In the genomic region with DNA sequence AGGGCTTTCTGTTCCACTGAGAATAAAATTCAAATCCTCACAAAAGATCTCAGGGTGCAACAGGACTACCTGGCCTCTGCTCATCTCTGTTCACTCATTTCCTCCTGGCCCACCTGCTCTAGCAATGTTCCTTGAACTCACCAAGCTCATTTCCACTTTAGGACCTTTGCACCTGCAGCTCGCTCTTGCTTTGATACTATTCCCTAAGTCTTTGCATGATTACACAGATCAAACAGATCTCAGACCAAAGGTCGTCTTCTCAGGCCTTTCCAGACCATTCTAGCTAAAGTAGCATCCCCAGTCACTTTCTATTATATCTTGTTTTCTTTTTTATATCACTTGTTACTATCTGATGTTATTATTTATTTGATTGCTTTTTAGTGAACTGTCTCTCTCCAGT, we compare ENCODE assay signal across 22 cellular contexts. TPM values are rescaled to one million over a fixed set of nuclear protein-coding genes. Genes with fewer than 3 reads are reported as not detected.
DNase-seq lines count a peak whose midpoint lies in the region; ATAC-seq, FAIRE-seq and TF ChIP-seq lines count a peak whose summit lies in the region.
"Had no signal": no experiment of that assay in that cellular context is flagged by ENCODE, and none has a peak within 500 bp of the region (broad histone marks: within the 10 kb centered on the region; RNA-seq: fewer than 3 reads in every experiment).

No MANE protein-coding gene starts in this region.

- no peak for ATAC-seq in HCT116
- ATAC-seq in T-helper 17 cell = no peak
- ATAC-seq in HepG2 = no peak
- no peak for ATAC-seq in HG03039 (IDR thresholded peaks at IDR 0.05; ENCODE audit: unreplicated experiment)
- no peak for ATAC-seq in HG02884 (IDR thresholded peaks at IDR 0.05; ENCODE audit: unreplicated experiment)

- H3K4me2 ChIP-seq in HCT116 (ENCODE audit: low read length) (peak overlapping the region; percentile 24; the same call in 1 of the 2 replicates), HepG2 (ENCODE audit: low read depth, low read length) (no peak overlapping the region)

- no peaks in the 10 kb centered on the region for H3K27me3 Mint-ChIP-seq in T-helper 17 cell
- H3K27me3 Mint-ChIP-seq: CD4-positive, alpha-beta memory T cell; memory B cell; naive thymus-derived CD8-positive, alpha-beta T cell; stimulated activated memory B cell treated with anti-CD40 and anti-IgM and Interleukin-4, amounts not matched to agents 10 μg/mL and 1 μg/mL and 100 μg/mL, for 72 hours had no signal

- H3K36me3 ChIP-seq in HCT116 (ENCODE audit: control insufficient read depth in 1 of 2, insufficient read depth in 2 of 2, low read length in 2 of 2) (no peaks in the 10 kb centered on the region), HepG2 (replicated peaks in 1 of 2; ENCODE audit: control insufficient read depth in 1 of 2, insufficient read depth in 2 of 2, low read length in 2 of 2) (no peaks in the 10 kb centered on the region), small intestine (ENCODE audit: control insufficient read depth in 2 of 2, insufficient read depth in 2 of 2, low read length in 2 of 2) (no peaks in the 10 kb centered on the region)
- H3K36me3 ChIP-seq: breast epithelium, MG63 had no signal

- RAD21 ChIA-PET in HCT116 (lab: Charles Lee; ENCODE audit: low non-redundant PET in 1 of 2, low total read pairs in 2 of 2, uncharacterized antibody in 2 of 2, unreplicated experiment in 2 of 2) = no interaction called here

- H2AFZ ChIP-seq in HCT116 (ENCODE audit: low read depth, low read length, poor library complexity, severe bottlenecking) = no peak overlapping the region
- H2AFZ ChIP-seq in HepG2 (ENCODE audit: low read length) = no peak overlapping the region

- TF ChIP-seq RAD21 in HCT116 (IDR thresholded peaks at IDR 0.05; ENCODE audit: low read depth) = no peak
- no peak for TF ChIP-seq RAD21 in HepG2 (CRISPR knock-in tag; IDR thresholded peaks at IDR 0.05)

- TF ChIP-seq CTCF in HCT116 (IDR thresholded peaks at IDR 0.05 in 2 of 3, conservative IDR thresholded peaks at IDR 0.05 in 1 of 3; ENCODE audit: borderline replicate concordance in 1 of 3, insufficient read depth in 1 of 3, low read depth in 2 of 3, low read length in 2 of 3) = no peak
- no peak for TF ChIP-seq CTCF in HepG2 (CRISPR knock-in tag; IDR thresholded peaks at IDR 0.05)

- TF ChIP-seq POLR2A in HCT116 (IDR thresholded peaks at IDR 0.05; ENCODE audit: borderline replicate concordance, extremely low read depth, insufficient read depth, insufficient read length) (no peak), HepG2 (IDR thresholded peaks at IDR 0.05; ENCODE audit: insufficient read depth in 1 of 2, low read depth in 2 of 2, low read length in 2 of 2) (no peak)

- BruUV-seq in HCT116 (replicated peaks; lab: Mats Ljungman, UMichigan) (no TSS peak), HepG2 (replicated peaks; lab: Mats Ljungman, UMichigan) (no TSS peak)

- H3K4me1 ChIP-seq in HCT116 (ENCODE audit: control insufficient read depth in 1 of 2, insufficient read depth in 2 of 2, low read length in 2 of 2) = peaks cover 0 to 12% of the 10 kb centered on the region in 2 experiments; a peak in 2 of 4 replicates
- H3K4me1 ChIP-seq in HepG2 (ENCODE audit: insufficient read depth, low read length) = peaks cover 11% of the 10 kb centered on the region
- peaks cover 7 to 10% of the 10 kb centered on the region in 2 donors for H3K4me1 ChIP-seq in small intestine (ENCODE audit: control insufficient read depth in 2 of 2, insufficient read depth in 1 of 2, low read depth in 1 of 2, low read length in 1 of 2)
- H3K4me1 ChIP-seq: breast epithelium had no signal

- no peaks in the 10 kb centered on the region for H3K27me3 ChIP-seq in HCT116 (ENCODE audit: insufficient read depth, low read length)
- H3K27me3 ChIP-seq in HepG2 (ENCODE audit: control insufficient read depth in 1 of 2, insufficient read depth in 2 of 2, low read length in 2 of 2) = peaks cover 3 to 12% of the 10 kb centered on the region in 2 experiments; a peak in 3 of 5 replicates
- H3K27me3 ChIP-seq in small intestine (ENCODE audit: control insufficient read depth in 2 of 2, insufficient read depth in 2 of 2, low read length in 2 of 2) = no peaks in the 10 kb centered on the region
- H3K27me3 ChIP-seq: breast epithelium, MG63, spleen had no signal

- H3K4me3 Mint-ChIP-seq in T-helper 17 cell = no peak overlapping the region
- H3K4me3 Mint-ChIP-seq: CD4-positive, alpha-beta memory T cell; memory B cell; naive thymus-derived CD8-positive, alpha-beta T cell had no signal

- CTCF ChIA-PET in HCT116 (lab: Charles Lee) = no interaction called here
- CTCF ChIA-PET in HepG2 (lab: Yijun Ruan, JAX; ENCODE audit: low intra/inter-chr PET ratio, low total read pairs) = no interaction called here

- FAIRE-seq in HepG2 (lab: Jason Lieb, UNC) (no peak), small intestine (lab: Jason Lieb, UNC) (no peak)

- H3K9me3 ChIP-seq in HCT116 (ENCODE audit: control insufficient read depth in 1 of 2, insufficient read depth in 1 of 2, low read depth in 1 of 2, low read length in 2 of 2) (no peaks in the 10 kb centered on the region), T-helper 17 cell (ENCODE audit: control insufficient read depth, low read length, poor library complexity, severe bottlenecking) (no peaks in the 10 kb centered on the region), HepG2 (ENCODE audit: low read length) (no peaks in the 10 kb centered on the region), small intestine (ENCODE audit: control insufficient read depth, low read depth) (no peaks in the 10 kb centered on the region)
- H3K9me3 ChIP-seq: breast epithelium, MG63, spleen had no signal

- DNase-seq in HCT116 (ENCODE audit: low read depth, low spot score) (no peak), T-helper 17 cell (no peak), HepG2 (ENCODE audit: low spot score) (no peak), small intestine (peak; percentile 98), NCI-H82 (lab: John Stamatoyannopoulos, UW) (no peak), NCI-H2107 treated with DMSO at 0.1 percent for 48 hours (lab: John Stamatoyannopoulos, UW; ENCODE audit: unreplicated experiment) (no peak)
- DNase-seq: activated effector memory CD4-positive, alpha-beta T cell treated with anti-CD3 and anti-CD28 coated beads, Interleukin-2, amount 50 U/mL, for 16 hours; CD4-positive, alpha-beta memory T cell; GF-D8; glutamatergic neuron; MG63; naive thymus-derived CD8-positive, alpha-beta T cell; NCI-H1436; spleen; stimulated activated CD4-positive, alpha-beta T cell treated with anti-CD3 and anti-CD28 coated beads, Interleukin-4, amount 100 ng/mL, for 1 hour had no signal

- H3K36me3 Mint-ChIP-seq in T-helper 17 cell (ENCODE audit: low read depth) = peaks cover 19% of the 10 kb centered on the region
- H3K36me3 Mint-ChIP-seq: memory B cell; naive thymus-derived CD8-positive, alpha-beta T cell had no signal

- TF ChIP-seq EP300 in HepG2 (IDR thresholded peaks at IDR 0.05; ENCODE audit: low read depth in 2 of 2, low read length in 2 of 2) (no peak), HepG2 (CRISPR knock-in tag; IDR thresholded peaks at IDR 0.05; ENCODE audit: borderline replicate concordance) (no peak)

- intact Hi-C loops in HCT116 (cut with micrococcal nuclease) (no loop called here), HepG2 (cut with micrococcal nuclease; ENCODE audit: unreplicated experiment) (no loop called here)

- H3K4me1 Mint-ChIP-seq in T-helper 17 cell = peaks cover 7% of the 10 kb centered on the region
- H3K4me1 Mint-ChIP-seq: CD4-positive, alpha-beta memory T cell had no signal

- peak overlapping the region; percentile 61 for H3K27ac Mint-ChIP-seq in T-helper 17 cell
- H3K27ac Mint-ChIP-seq: naive thymus-derived CD8-positive, alpha-beta T cell had no signal

- POLR2A ChIA-PET in HCT116 (lab: Charles Lee) (interaction anchor here (0.9 kb wide), 1 partner anchor 9 kb away, joined by 3 read pairs; no protein-coding TSS in a partner anchor), HepG2 (lab: Yijun Ruan, JAX) (no interaction called here)

- H3K79me2 ChIP-seq in HCT116 (ENCODE audit: insufficient read depth, low read length) (no peaks in the 10 kb centered on the region), HepG2 (ENCODE audit: insufficient read depth, low read length) (no peaks in the 10 kb centered on the region)

- H3K4me3 ChIP-seq in HCT116 (replicated peaks in 1 of 2; ENCODE audit: low read depth in 1 of 2, low read length in 2 of 2) (no peak overlapping the region), HepG2 (replicated peaks in 1 of 3; ENCODE audit: insufficient read depth in 1 of 3, low read depth in 2 of 3, low read length in 3 of 3) (no peak overlapping the region), small intestine (ENCODE audit: low read depth in 1 of 2, low read length in 2 of 2) (no peak overlapping the region)
- H3K4me3 ChIP-seq: breast epithelium, coronary artery, K562, MG63 had no signal

- H4K20me1 ChIP-seq in HCT116 (ENCODE audit: insufficient read depth) = no peaks in the 10 kb centered on the region
- no peaks in the 10 kb centered on the region for H4K20me1 ChIP-seq in HepG2 (ENCODE audit: insufficient read depth, low read length)

- in situ Hi-C loops in HepG2 (cut with HindIII; ENCODE audit: extremely low pct_ligation_motif_present, low pct_unique_long_range_greater_than_20kb) = no loop called here

- H3K9ac ChIP-seq in HCT116 (ENCODE audit: low read length) = no peak overlapping the region
- no peak overlapping the region for H3K9ac ChIP-seq in HepG2 (ENCODE audit: insufficient read depth, low read depth, low read length)

- H3K9me2 ChIP-seq in HCT116 (ENCODE audit: insufficient read depth) = no peaks in the 10 kb centered on the region

- no peak overlapping the region for H3K27ac ChIP-seq in HCT116 (ENCODE audit: low read depth, low read length)
- H3K27ac ChIP-seq in HepG2 (ENCODE audit: extremely low read length, insufficient read depth, low read length) = no peak overlapping the region
- H3K27ac ChIP-seq in small intestine (ENCODE audit: low read depth in 1 of 2, low read length in 1 of 2) = peak overlapping the region; percentile 89 to 97
- H3K27ac ChIP-seq: coronary artery had no signal

- WGBS in HepG2 (ENCODE audit: low lambda C conversion rate) = 5% methylated on average over 2 of the region's 2 CpGs
- 12 to 60% (median 39%) methylated on average over 2 of the region's 2 CpGs for WGBS in small intestine, 3 donors

RNA-seq across cellular contexts. Expression of a gene that starts 54.7 kb away (rescaled TPM):
- total RNA-seq in HCT116 (2021; ENCODE audit: unreplicated experiment) = 25.3 TPM
- polyA plus RNA-seq in HCT116 (2012) = 9.6 and 9.7 TPM in 2 replicates
- 1 to 10 TPM; 1.6 to 2.1 TPM for total RNA-seq in T-helper 17 cell
- not detected in 2 replicates for total RNA-seq in HepG2 (2016; rRNA removed; fragmentation: Illumina TruSeq; extraction: Trizol)
- not detected in 2 replicates for total RNA-seq in HepG2 (2016; cell fraction: cytosol; rRNA removed; fragmentation: Illumina TruSeq; extraction: Trizol; ENCODE audit: low read depth)
- total RNA-seq in HepG2 (2016; cell fraction: insoluble cytoplasmic fraction; rRNA removed; fragmentation: Illumina TruSeq; extraction: Trizol) = 0.02 TPM in 1 of 2 replicates, not detected in the other
- total RNA-seq in HepG2 (2016; cell fraction: membrane; rRNA removed; fragmentation: Illumina TruSeq; extraction: Trizol) = not detected in 2 replicates
- total RNA-seq in HepG2 (2016; cell fraction: nucleus; rRNA removed; fragmentation: Illumina TruSeq; extraction: Trizol) = not detected in 2 replicates
- not detected in 2 replicates for polyA plus RNA-seq in HepG2 (2011; rRNA removed)
- polyA plus RNA-seq in HepG2 (2011; cell fraction: cytosol; rRNA removed) = 0.01 TPM in 1 of 2 replicates, not detected in the other
- polyA plus RNA-seq in HepG2 (2011; cell fraction: nucleus; rRNA removed) = not detected in 2 replicates
- not detected in 2 replicates for polyA plus RNA-seq in HepG2 (2012)
- not detected in 2 replicates for polyA plus RNA-seq in HepG2 (2016; cell fraction: cytosol; fragmentation: Illumina TruSeq; extraction: Trizol; ENCODE audit: low read depth)
- polyA plus RNA-seq in HepG2 (2016; cell fraction: insoluble cytoplasmic fraction; fragmentation: Illumina TruSeq; extraction: Trizol; ENCODE audit: low read depth) = not detected in 2 replicates
- not detected in 2 replicates for polyA plus RNA-seq in HepG2 (2016; cell fraction: membrane; fragmentation: Illumina TruSeq; extraction: Trizol; ENCODE audit: low read depth)
- polyA plus RNA-seq in HepG2 (2016; cell fraction: nucleus; fragmentation: Illumina TruSeq; extraction: Trizol; ENCODE audit: insufficient read depth, low read depth) = not detected in 2 replicates
- 7.5 TPM in 1 of 2 replicates, not detected in the other for polyA minus RNA-seq in HepG2 (2011; rRNA and poly(A)+ RNA removed; ENCODE audit: low replicate concordance)
- polyA minus RNA-seq in HepG2 (2011; cell fraction: cytosol; rRNA and poly(A)+ RNA removed) = not detected in 2 replicates
- 0.13 TPM in 1 of 2 replicates, not detected in the other for polyA minus RNA-seq in HepG2 (2011; cell fraction: nucleus; rRNA and poly(A)+ RNA removed)
- 10 to 100 TPM; 23.4 to 47.9 (median 42.7) TPM for polyA plus RNA-seq in small intestine
- total RNA-seq: naive thymus-derived CD8-positive, alpha-beta T cell had no signal
- polyA plus RNA-seq: naive thymus-derived CD8-positive, alpha-beta T cell had no signal

Comparison
In these comparisons a context has a peak if more than half of its experiments do, and no peak if none do; other contexts are left out.
1. H3K27ac ChIP-seq: peak in small intestine (2 of 2); none in HCT116 (single experiment) and HepG2 (single experiment).